1 cellular context compared by ENCODE assay signal in genomic region chr22:31079095-31079642, GRCh38.
TF ChIP-seq lines count a peak whose summit lies in the region.

No MANE protein-coding gene starts in this region.

TF ChIP-seq in HepG2, 621 proteins besides CTCF, POLR2A, EP300 and RAD21 (continued from another document and continues in another):
- TF ChIP-seq CBX2 (IDR thresholded peaks at IDR 0.05; ENCODE audit: low read depth, low read length) (no peak), CBX2 (CRISPR knock-in tag; IDR thresholded peaks at IDR 0.05; ENCODE audit: low read depth) (no peak), MTERF4 (CRISPR knock-in tag; IDR thresholded peaks at IDR 0.05) (peak; percentile 71; the same call in 1 of the 2 replicates), PHF20 (CRISPR knock-in tag; IDR thresholded peaks at IDR 0.05) (no peak), ZNF530 (CRISPR knock-in tag; IDR thresholded peaks at IDR 0.05; ENCODE audit: low read depth) (no peak), GATA4 (IDR thresholded peaks at IDR 0.05; ENCODE audit: borderline replicate concordance, low read depth) (no peak), NFAT5 (CRISPR knock-in tag; IDR thresholded peaks at IDR 0.05) (no peak), U2AF2 (IDR thresholded peaks at IDR 0.05; ENCODE audit: low read depth, low read length) (no peak), PLRG1 (conservative IDR thresholded peaks at IDR 0.05) (no peak), RXRB (CRISPR knock-in tag; IDR thresholded peaks at IDR 0.05; ENCODE audit: borderline replicate concordance) (peak; percentile 48; the same call in 1 of the 2 replicates), PPARG (CRISPR knock-in tag; conservative IDR thresholded peaks at IDR 0.05) (no peak), KLF11 (CRISPR knock-in tag; IDR thresholded peaks at IDR 0.05) (no peak), ONECUT2 (CRISPR knock-in tag; IDR thresholded peaks at IDR 0.05) (no peak), MTA1 (CRISPR knock-in tag; IDR thresholded peaks at IDR 0.05; ENCODE audit: borderline replicate concordance) (no peak; the same call in 1 of the 2 replicates), ZNF253 (CRISPR knock-in tag; IDR thresholded peaks at IDR 0.05; ENCODE audit: borderline replicate concordance) (no peak), ELF1 (CRISPR knock-in tag; IDR thresholded peaks at IDR 0.05) (no peak; the same call in 1 of the 2 replicates), ZNF709 (CRISPR knock-in tag; IDR thresholded peaks at IDR 0.05) (peak; percentile 83; the same call in 1 of the 2 replicates), ZNF24 (IDR thresholded peaks at IDR 0.05) (no peak), ZNF431 (CRISPR knock-in tag; IDR thresholded peaks at IDR 0.05; ENCODE audit: borderline replicate concordance, low read depth) (peak; percentile 58; the same call in 1 of the 2 replicates), ZNF101 (CRISPR knock-in tag; IDR thresholded peaks at IDR 0.05; ENCODE audit: borderline replicate concordance, low read depth) (no peak), PLSCR1 (CRISPR knock-in tag; IDR thresholded peaks at IDR 0.05; ENCODE audit: borderline replicate concordance) (no peak), HOXA7 (CRISPR knock-in tag; IDR thresholded peaks at IDR 0.05) (no peak), MIER3 (CRISPR knock-in tag; IDR thresholded peaks at IDR 0.05; ENCODE audit: borderline replicate concordance) (no peak), ZBTB40 (IDR thresholded peaks at IDR 0.05) (no peak), ZBTB40 (CRISPR knock-in tag; IDR thresholded peaks at IDR 0.05) (no peak; the same call in 1 of the 2 replicates), ZNF605 (CRISPR knock-in tag; IDR thresholded peaks at IDR 0.05) (peak; percentile 70; the same call in 1 of the 2 replicates), ZNF143 (CRISPR knock-in tag; IDR thresholded peaks at IDR 0.05) (no peak), ZNF704 (CRISPR knock-in tag; IDR thresholded peaks at IDR 0.05; ENCODE audit: borderline replicate concordance) (no peak), ZNF20 (CRISPR knock-in tag; IDR thresholded peaks at IDR 0.05) (no peak), ZNF737 (CRISPR knock-in tag; IDR thresholded peaks at IDR 0.05; ENCODE audit: borderline replicate concordance) (no peak), ZNF629 (CRISPR knock-in tag; conservative IDR thresholded peaks at IDR 0.05) (peak; percentile 65), E2F2 (CRISPR knock-in tag; IDR thresholded peaks at IDR 0.05; ENCODE audit: borderline replicate concordance) (no peak), SNAPC2 (CRISPR knock-in tag; IDR thresholded peaks at IDR 0.05) (0 out of 2 replicates have a peak, but pooled peaks have one; percentile 48), ZNF335 (CRISPR knock-in tag; IDR thresholded peaks at IDR 0.05) (0 out of 2 replicates have a peak, but pooled peaks have one; percentile 71), ZC3H4 (CRISPR knock-in tag; IDR thresholded peaks at IDR 0.05; ENCODE audit: borderline replicate concordance) (no peak), ZMAT5 (CRISPR knock-in tag; IDR thresholded peaks at IDR 0.05; ENCODE audit: borderline replicate concordance, low read depth) (no peak), ZNF280B (CRISPR knock-in tag; IDR thresholded peaks at IDR 0.05; ENCODE audit: borderline replicate concordance) (no peak), NR2F6 (IDR thresholded peaks at IDR 0.05) (no peak), NR2F6 (CRISPR knock-in tag; IDR thresholded peaks at IDR 0.05) (peak; percentile 41; the same call in 1 of the 2 replicates), SSRP1 (CRISPR knock-in tag; IDR thresholded peaks at IDR 0.05) (no peak), YEATS4 (CRISPR knock-in tag; IDR thresholded peaks at IDR 0.05; ENCODE audit: borderline replicate concordance) (peak; percentile 79; the same call in 1 of the 2 replicates), TRIM24 (CRISPR knock-in tag; IDR thresholded peaks at IDR 0.05) (no peak), TOPORS (CRISPR knock-in tag; IDR thresholded peaks at IDR 0.05) (no peak), ZNF232 (CRISPR knock-in tag; IDR thresholded peaks at IDR 0.05; ENCODE audit: borderline replicate concordance) (no peak), REPIN1 (CRISPR knock-in tag; IDR thresholded peaks at IDR 0.05; ENCODE audit: borderline replicate concordance, low read depth) (peak; percentile 47; the same call in 1 of the 2 replicates), SP1 (IDR thresholded peaks at IDR 0.05) (no peak), SP1 (CRISPR knock-in tag; IDR thresholded peaks at IDR 0.05) (peak; percentile 42; the same call in 1 of the 2 replicates), HIVEP1 (CRISPR knock-in tag; IDR thresholded peaks at IDR 0.05) (no peak)
